28 cellular contexts compared by ENCODE assay signal in the genomic region with DNA sequence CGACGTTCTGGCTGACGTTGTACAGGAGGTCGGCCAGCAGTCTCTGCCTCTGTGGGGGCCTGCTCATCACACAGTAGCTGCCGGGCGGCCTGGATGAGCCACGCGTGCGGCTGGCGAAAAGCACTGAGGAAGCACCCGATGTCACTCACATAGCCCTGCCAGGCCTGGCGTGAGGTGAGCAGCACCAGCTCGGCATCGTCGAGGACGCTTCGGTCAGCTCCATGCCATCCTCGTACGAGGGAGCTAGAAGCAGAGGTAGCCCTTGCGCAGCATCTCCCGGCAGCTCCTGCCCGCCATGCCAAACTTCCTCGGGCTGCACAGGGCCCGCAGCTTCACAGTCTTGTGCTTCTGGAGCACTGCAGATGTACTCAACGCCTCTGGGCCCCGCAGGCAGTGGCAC.
"Had no signal": no experiment of that assay in that cellular context is flagged by ENCODE, and none has a peak within 500 bp of the region (broad histone marks: within the 10 kb centered on the region; RNA-seq: fewer than 3 reads in every experiment).

No MANE protein-coding gene starts in this region.

- H3K27me3 ChIP-seq: adrenal gland had no signal

- H3K27ac Mint-ChIP-seq: activated CD4-positive, alpha-beta T cell treated with anti-CD3 and anti-CD28 coated beads, Interleukin-2, amount 10 ng/mL, durations not matched to agents 24 days and 14 days; activated CD8-positive, alpha-beta T cell treated with anti-CD3 and anti-CD28 coated beads for 36 hours; activated naive CD4-positive, alpha-beta T cell treated with anti-CD3 and anti-CD28 coated beads for 36 hours; activated T-cell treated with anti-CD3 and anti-CD28 coated beads, Interleukin-2, amount 50 U/mL, for 72 hours; brain had no signal

- H3K9me3 Mint-ChIP-seq: activated CD4-positive, alpha-beta T cell treated with anti-CD3 and anti-CD28 coated beads, Interleukin-2, amount 10 ng/mL, durations not matched to agents 24 days and 14 days; activated CD8-positive, alpha-beta T cell treated with anti-CD3 and anti-CD28 coated beads for 36 hours; activated naive CD4-positive, alpha-beta T cell treated with anti-CD3 and anti-CD28 coated beads for 36 hours; activated naive CD4-positive, alpha-beta T cell treated with anti-CD3 and anti-CD28 coated beads, Interleukin-2, amount 50 U/mL, for 72 hours; activated T-cell treated with anti-CD3 and anti-CD28 coated beads, Interleukin-2, amount 50 U/mL, for 72 hours; activated T-helper 17 cell treated with anti-CD3 and anti-CD28 coated beads, Interleukin-2, amount 50 U/mL, for 72 hours; brain had no signal

- ATAC-seq: activated CD8-positive, alpha-beta T cell treated with anti-CD3 and anti-CD28 coated beads for 36 hours; activated naive CD4-positive, alpha-beta T cell treated with anti-CD3 and anti-CD28 coated beads, Interleukin-2, amount 50 U/mL, for 72 hours; activated T-helper 17 cell treated with anti-CD3 and anti-CD28 coated beads, Interleukin-2, amount 50 U/mL, for 72 hours; PC-3 had no signal

- H3K27me3 Mint-ChIP-seq: activated CD4-positive, alpha-beta T cell treated with anti-CD3 and anti-CD28 coated beads, Interleukin-2, amount 10 ng/mL, durations not matched to agents 24 days and 14 days; activated CD8-positive, alpha-beta T cell treated with anti-CD3 and anti-CD28 coated beads for 36 hours; activated T-helper 17 cell treated with anti-CD3 and anti-CD28 coated beads, Interleukin-2, amount 50 U/mL, for 72 hours; brain had no signal

- H3K27ac ChIP-seq: adrenal gland, KMS-11, RWPE1, WERI-Rb-1 had no signal

- H3K9me3 ChIP-seq: adrenal gland had no signal

- H3K4me2 ChIP-seq: KMS-11 had no signal

- H3K9ac ChIP-seq: KMS-11 had no signal

- H3K4me3 ChIP-seq: adrenal gland had no signal

- H3K4me3 Mint-ChIP-seq: activated CD4-positive, alpha-beta T cell treated with anti-CD3 and anti-CD28 coated beads, Interleukin-2, amount 10 ng/mL, durations not matched to agents 24 days and 14 days; activated CD8-positive, alpha-beta T cell treated with anti-CD3 and anti-CD28 coated beads for 36 hours; activated naive CD4-positive, alpha-beta T cell treated with anti-CD3 and anti-CD28 coated beads for 36 hours; activated T-cell treated with anti-CD3 and anti-CD28 coated beads, Interleukin-2, amount 50 U/mL, for 72 hours; activated T-helper 17 cell treated with anti-CD3 and anti-CD28 coated beads, Interleukin-2, amount 50 U/mL, for 72 hours; brain had no signal

- DNase-seq: activated CD4-positive, alpha-beta T cell treated with anti-CD3 and anti-CD28 coated beads for 1 hour; activated CD4-positive, alpha-beta T cell treated with anti-CD3 and anti-CD28 coated beads, Interleukin-2, amount 10 ng/mL, durations not matched to agents 24 days and 14 days; activated CD4-positive, alpha-beta T cell treated with anti-CD3 and anti-CD28 coated beads, Interleukin-2, amount 50 U/mL, for 4 hours; activated CD4-positive, CD25-positive, alpha-beta regulatory T cell; activated CD8-positive, alpha-beta T cell treated with anti-CD3 and anti-CD28 coated beads for 36 hours; activated effector memory CD4-positive, alpha-beta T cell treated with anti-CD3 and anti-CD28 coated beads, Interleukin-2, amount 50 U/mL, for 16 hours; activated naive CD4-positive, alpha-beta T cell treated with anti-CD3 and anti-CD28 coated beads for 36 hours; activated T-cell treated with anti-CD3 and anti-CD28 coated beads, Interleukin-2, amount 50 U/mL, for 1 hour; activated T-cell treated with anti-CD3 and anti-CD28 coated beads, Interleukin-2, amount 50 U/mL, for 72 hours; adrenal gland; MM.1S; NCI-H1092; NCI-H1436 treated with DMSO at 0.1 percent for 48 hours; NCI-H1694 treated with DMSO at 0.1 percent for 48 hours; NCI-H2029; NCI-H345; NCI-H524 treated with DMSO at 0.1 percent for 48 hours; NCI-H748 treated with DMSO at 0.1 percent for 48 hours; NK-92 treated with Interleukin-12 subunit alpha and Interleukin-12 subunit beta, amount 100 ng/mL, for 24 hours; PC-3; Right ventricle myocardium superior; T1000; WERI-Rb-1 had no signal
